In the genomic region with DNA sequence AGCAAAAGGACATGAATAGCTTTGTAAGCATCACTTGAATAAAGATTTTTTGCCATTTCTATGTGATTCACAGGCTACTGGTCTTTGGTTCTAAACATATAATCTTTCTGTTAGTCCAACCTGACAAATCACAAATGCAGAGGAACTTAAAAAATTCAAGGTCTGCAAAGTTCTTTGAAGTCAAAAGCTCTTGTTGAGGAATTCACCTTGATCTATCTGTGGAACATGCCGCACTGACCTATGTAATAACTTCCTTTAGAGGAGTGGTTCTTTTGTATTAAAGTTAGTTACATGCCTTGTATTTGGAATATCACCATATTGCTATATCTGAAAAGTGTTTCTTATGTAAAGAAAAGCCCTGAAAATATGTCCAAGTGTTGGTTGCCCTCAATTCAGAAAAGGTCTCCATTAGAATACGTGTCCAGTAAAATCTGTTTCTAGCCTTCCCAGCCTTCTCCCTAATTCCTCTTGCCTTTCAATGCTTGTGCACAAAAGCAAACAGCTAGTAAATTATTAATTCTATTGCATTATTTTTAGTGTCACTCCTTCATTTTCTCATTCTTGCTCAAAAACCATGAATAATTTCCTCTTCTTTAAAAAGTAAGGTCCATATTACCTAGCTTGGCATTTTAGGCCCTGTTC, we compare ENCODE assay signal across 7 cellular contexts.
"Had no signal": no experiment of that assay in that cellular context is flagged by ENCODE, and none has a peak within 500 bp of the region (broad histone marks: within the 10 kb centered on the region; RNA-seq: fewer than 3 reads in every experiment).

No MANE protein-coding gene starts in this region.

- H3K4me3 Mint-ChIP-seq: GM23338, H9 had no signal

- H3K4me1 Mint-ChIP-seq: H9 had no signal

- FAIRE-seq: H1, H54, K562 had no signal

- H3K4me3 ChIP-seq: GM23338, K562 had no signal

- H3K9me3 Mint-ChIP-seq: GM23338, H9 had no signal

- H3K27ac ChIP-seq: HL-60 had no signal

- H2AFZ ChIP-seq: GM23338 had no signal

- ATAC-seq: GM23338, K562 had no signal

- H3K4me2 ChIP-seq: GM23338 had no signal

- DNase-seq: H9, HCEC 1CT had no signal

- H3K27ac Mint-ChIP-seq: GM23338 had no signal
